In genomic region chr7:102045681-102046372, GRCh38 we compare ENCODE assay signal across 1 cellular context.
TF ChIP-seq lines count a peak whose summit lies in the region.

No MANE protein-coding gene starts in this region.

TF ChIP-seq in HCT116, 20 proteins besides CTCF, POLR2A, EP300 and RAD21:
- TF ChIP-seq FOSL1 (IDR thresholded peaks at IDR 0.05; ENCODE audit: low read depth) (no peak), MAX (IDR thresholded peaks at IDR 0.05) (no peak), YY1 (IDR thresholded peaks at IDR 0.05; ENCODE audit: extremely low read depth, insufficient replicate concordance, low read depth, low read length) (no peak), POLR2AphosphoS5 (IDR thresholded peaks at IDR 0.05; ENCODE audit: low read depth, low read length) (no peak), SRF (IDR thresholded peaks at IDR 0.05; ENCODE audit: low read depth) (no peak), JUND (IDR thresholded peaks at IDR 0.05) (no peak), SP1 (IDR thresholded peaks at IDR 0.05; ENCODE audit: low read depth) (no peak), ZNF274 (IDR thresholded peaks at IDR 0.05; ENCODE audit: low read depth, low read length) (no peak), EGR1 (IDR thresholded peaks at IDR 0.05; ENCODE audit: low read depth) (no peak), ATF3 (IDR thresholded peaks at IDR 0.05) (no peak), EZH2 (IDR thresholded peaks at IDR 0.05) (no peak), EZH2phosphoT487 (IDR thresholded peaks at IDR 0.05; ENCODE audit: borderline replicate concordance) (no peak), CBX3 (IDR thresholded peaks at IDR 0.05; ENCODE audit: low read depth) (no peak), CEBPB (IDR thresholded peaks at IDR 0.05; ENCODE audit: low read depth) (no peak), SIN3A (IDR thresholded peaks at IDR 0.05; ENCODE audit: low read depth) (no peak)
